Comparison of ENCODE assay signal across 1 cellular context in genomic region chr6:122609881-122610689, GRCh38.
A peak's percentile ranks its signal among the peaks of the same experiment; 100 is the strongest.
TF ChIP-seq lines count a peak whose summit lies in the region.

Gene PKIB (plus strand): TSS chr6:122610405. CDS start chr6:122717795, 107,390 bp downstream.

TF ChIP-seq in HepG2, 621 proteins besides CTCF, POLR2A, EP300 and RAD21 (continued from another document and continues in another):
- TF ChIP-seq, protein P1, sequence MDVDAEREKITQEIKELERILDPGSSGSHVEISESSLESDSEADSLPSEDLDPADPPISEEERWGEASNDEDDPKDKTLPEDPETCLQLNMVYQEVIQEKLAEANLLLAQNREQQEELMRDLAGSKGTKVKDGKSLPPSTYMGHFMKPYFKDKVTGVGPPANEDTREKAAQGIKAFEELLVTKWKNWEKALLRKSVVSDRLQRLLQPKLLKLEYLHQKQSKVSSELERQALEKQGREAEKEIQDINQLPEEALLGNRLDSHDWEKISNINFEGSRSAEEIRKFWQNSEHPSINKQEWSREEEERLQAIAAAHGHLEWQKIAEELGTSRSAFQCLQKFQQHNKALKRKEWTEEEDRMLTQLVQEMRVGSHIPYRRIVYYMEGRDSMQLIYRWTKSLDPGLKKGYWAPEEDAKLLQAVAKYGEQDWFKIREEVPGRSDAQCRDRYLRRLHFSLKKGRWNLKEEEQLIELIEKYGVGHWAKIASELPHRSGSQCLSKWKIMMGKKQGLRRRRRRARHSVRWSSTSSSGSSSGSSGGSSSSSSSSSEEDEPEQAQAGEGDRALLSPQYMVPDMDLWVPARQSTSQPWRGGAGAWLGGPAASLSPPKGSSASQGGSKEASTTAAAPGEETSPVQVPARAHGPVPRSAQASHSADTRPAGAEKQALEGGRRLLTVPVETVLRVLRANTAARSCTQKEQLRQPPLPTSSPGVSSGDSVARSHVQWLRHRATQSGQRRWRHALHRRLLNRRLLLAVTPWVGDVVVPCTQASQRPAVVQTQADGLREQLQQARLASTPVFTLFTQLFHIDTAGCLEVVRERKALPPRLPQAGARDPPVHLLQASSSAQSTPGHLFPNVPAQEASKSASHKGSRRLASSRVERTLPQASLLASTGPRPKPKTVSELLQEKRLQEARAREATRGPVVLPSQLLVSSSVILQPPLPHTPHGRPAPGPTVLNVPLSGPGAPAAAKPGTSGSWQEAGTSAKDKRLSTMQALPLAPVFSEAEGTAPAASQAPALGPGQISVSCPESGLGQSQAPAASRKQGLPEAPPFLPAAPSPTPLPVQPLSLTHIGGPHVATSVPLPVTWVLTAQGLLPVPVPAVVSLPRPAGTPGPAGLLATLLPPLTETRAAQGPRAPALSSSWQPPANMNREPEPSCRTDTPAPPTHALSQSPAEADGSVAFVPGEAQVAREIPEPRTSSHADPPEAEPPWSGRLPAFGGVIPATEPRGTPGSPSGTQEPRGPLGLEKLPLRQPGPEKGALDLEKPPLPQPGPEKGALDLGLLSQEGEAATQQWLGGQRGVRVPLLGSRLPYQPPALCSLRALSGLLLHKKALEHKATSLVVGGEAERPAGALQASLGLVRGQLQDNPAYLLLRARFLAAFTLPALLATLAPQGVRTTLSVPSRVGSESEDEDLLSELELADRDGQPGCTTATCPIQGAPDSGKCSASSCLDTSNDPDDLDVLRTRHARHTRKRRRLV (CRISPR knock-in tag; IDR thresholded peaks at IDR 0.05): no peak
- TF ChIP-seq ZBTB7A (CRISPR knock-in tag; IDR thresholded peaks at IDR 0.05): 0 out of 2 replicates have a peak, but pooled peaks have one; percentile 58
- TF ChIP-seq, protein P2, sequence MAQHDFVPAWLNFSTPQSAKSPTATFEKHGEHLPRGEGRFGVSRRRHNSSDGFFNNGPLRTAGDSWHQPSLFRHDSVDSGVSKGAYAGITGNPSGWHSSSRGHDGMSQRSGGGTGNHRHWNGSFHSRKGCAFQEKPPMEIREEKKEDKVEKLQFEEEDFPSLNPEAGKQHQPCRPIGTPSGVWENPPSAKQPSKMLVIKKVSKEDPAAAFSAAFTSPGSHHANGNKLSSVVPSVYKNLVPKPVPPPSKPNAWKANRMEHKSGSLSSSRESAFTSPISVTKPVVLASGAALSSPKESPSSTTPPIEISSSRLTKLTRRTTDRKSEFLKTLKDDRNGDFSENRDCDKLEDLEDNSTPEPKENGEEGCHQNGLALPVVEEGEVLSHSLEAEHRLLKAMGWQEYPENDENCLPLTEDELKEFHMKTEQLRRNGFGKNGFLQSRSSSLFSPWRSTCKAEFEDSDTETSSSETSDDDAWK (CRISPR knock-in tag; IDR thresholded peaks at IDR 0.05): no peak
- TF ChIP-seq, protein P3, sequence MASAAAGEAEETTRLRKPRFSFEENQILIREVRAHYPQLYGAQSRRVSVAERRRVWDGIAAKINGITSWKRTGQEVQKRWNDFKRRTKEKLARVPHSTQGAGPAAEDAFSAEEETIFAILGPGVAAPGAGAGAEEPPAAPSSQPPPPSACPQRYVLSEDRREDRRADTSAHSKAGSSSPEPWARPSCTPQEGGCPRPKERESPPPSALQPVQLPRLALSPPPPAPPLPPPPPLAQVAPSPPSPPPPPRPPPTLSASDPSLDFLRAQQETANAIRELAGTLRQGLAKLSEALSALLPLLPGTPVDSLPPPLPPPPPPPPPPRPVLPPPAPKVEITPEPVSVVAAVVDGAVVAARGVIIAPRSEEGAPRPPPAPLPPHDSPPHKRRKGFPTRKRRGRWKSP (CRISPR knock-in tag; IDR thresholded peaks at IDR 0.05): peak; percentile 98
- no peak for TF ChIP-seq GABPA (IDR thresholded peaks at IDR 0.05; ENCODE audit: low read depth, low read length)
- 0 out of 2 replicates have a peak, but pooled peaks have one; percentile 29 for TF ChIP-seq GABPA (CRISPR knock-in tag; IDR thresholded peaks at IDR 0.05; ENCODE audit: low read depth)
- TF ChIP-seq YEATS4 (CRISPR knock-in tag; IDR thresholded peaks at IDR 0.05; ENCODE audit: borderline replicate concordance): peak; percentile 39; the same call in 1 of the 2 replicates
- TF ChIP-seq HNRNPK (IDR thresholded peaks at IDR 0.05; ENCODE audit: low read depth, low read length, poor library complexity, severe bottlenecking): no peak
- no peak for TF ChIP-seq KLF15 (CRISPR knock-in tag; IDR thresholded peaks at IDR 0.05; ENCODE audit: borderline replicate concordance)
- TF ChIP-seq FOSL2 (CRISPR knock-in tag; IDR thresholded peaks at IDR 0.05): no peak
- TF ChIP-seq IRF2 (CRISPR knock-in tag; IDR thresholded peaks at IDR 0.05): no peak; the same call in 1 of the 2 replicates
- peak; percentile 81 for TF ChIP-seq MTA1 (CRISPR knock-in tag; IDR thresholded peaks at IDR 0.05; ENCODE audit: borderline replicate concordance)
- no peak for TF ChIP-seq SNAPC2 (CRISPR knock-in tag; IDR thresholded peaks at IDR 0.05)
- TF ChIP-seq MTERF4 (CRISPR knock-in tag; IDR thresholded peaks at IDR 0.05): peak; percentile 39; the same call in 1 of the 2 replicates
- no peak for TF ChIP-seq ZNF879 (CRISPR knock-in tag; IDR thresholded peaks at IDR 0.05)
- no peak for TF ChIP-seq SMARCC2 (IDR thresholded peaks at IDR 0.05)
- peak; percentile 20; the same call in 1 of the 2 replicates for TF ChIP-seq ZFY (CRISPR knock-in tag; IDR thresholded peaks at IDR 0.05)
- no peak for TF ChIP-seq RXRB (CRISPR knock-in tag; IDR thresholded peaks at IDR 0.05; ENCODE audit: borderline replicate concordance)
- TF ChIP-seq RFXANK (CRISPR knock-in tag; IDR thresholded peaks at IDR 0.05): no peak
- TF ChIP-seq ZNF3 (CRISPR knock-in tag; IDR thresholded peaks at IDR 0.05): no peak
- peak; percentile 69; the same call in 1 of the 2 replicates for TF ChIP-seq SPEN (CRISPR knock-in tag; IDR thresholded peaks at IDR 0.05; ENCODE audit: low read depth)
- TF ChIP-seq ZNF263 (CRISPR knock-in tag; IDR thresholded peaks at IDR 0.05): 0 out of 2 replicates have a peak, but pooled peaks have one; percentile 14
- TF ChIP-seq ZNF781 (CRISPR knock-in tag; IDR thresholded peaks at IDR 0.05; ENCODE audit: borderline replicate concordance, not compliant biosample characterization): no peak
- TF ChIP-seq ISX (CRISPR knock-in tag; conservative IDR thresholded peaks at IDR 0.05): no peak
- 0 out of 2 replicates have a peak, but pooled peaks have one; percentile 21 for TF ChIP-seq MIER2 (CRISPR knock-in tag; IDR thresholded peaks at IDR 0.05)
- TF ChIP-seq, protein P4, sequence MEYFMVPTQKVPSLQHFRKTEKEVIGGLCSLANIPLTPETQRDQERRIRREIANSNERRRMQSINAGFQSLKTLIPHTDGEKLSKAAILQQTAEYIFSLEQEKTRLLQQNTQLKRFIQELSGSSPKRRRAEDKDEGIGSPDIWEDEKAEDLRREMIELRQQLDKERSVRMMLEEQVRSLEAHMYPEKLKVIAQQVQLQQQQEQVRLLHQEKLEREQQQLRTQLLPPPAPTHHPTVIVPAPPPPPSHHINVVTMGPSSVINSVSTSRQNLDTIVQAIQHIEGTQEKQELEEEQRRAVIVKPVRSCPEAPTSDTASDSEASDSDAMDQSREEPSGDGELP (IDR thresholded peaks at IDR 0.05; ENCODE audit: borderline replicate concordance, low read depth): no peak
- TF ChIP-seq HNF1A (IDR thresholded peaks at IDR 0.05; ENCODE audit: low read depth): no peak
- no peak for TF ChIP-seq HNF1A (CRISPR knock-in tag; IDR thresholded peaks at IDR 0.05; ENCODE audit: borderline replicate concordance)
- no peak for TF ChIP-seq ZZZ3 (CRISPR knock-in tag; IDR thresholded peaks at IDR 0.05; ENCODE audit: borderline replicate concordance)
- TF ChIP-seq KLF13 (CRISPR knock-in tag; IDR thresholded peaks at IDR 0.05): no peak
- no peak for TF ChIP-seq ISL2 (CRISPR knock-in tag; IDR thresholded peaks at IDR 0.05)
- TF ChIP-seq, protein P5, sequence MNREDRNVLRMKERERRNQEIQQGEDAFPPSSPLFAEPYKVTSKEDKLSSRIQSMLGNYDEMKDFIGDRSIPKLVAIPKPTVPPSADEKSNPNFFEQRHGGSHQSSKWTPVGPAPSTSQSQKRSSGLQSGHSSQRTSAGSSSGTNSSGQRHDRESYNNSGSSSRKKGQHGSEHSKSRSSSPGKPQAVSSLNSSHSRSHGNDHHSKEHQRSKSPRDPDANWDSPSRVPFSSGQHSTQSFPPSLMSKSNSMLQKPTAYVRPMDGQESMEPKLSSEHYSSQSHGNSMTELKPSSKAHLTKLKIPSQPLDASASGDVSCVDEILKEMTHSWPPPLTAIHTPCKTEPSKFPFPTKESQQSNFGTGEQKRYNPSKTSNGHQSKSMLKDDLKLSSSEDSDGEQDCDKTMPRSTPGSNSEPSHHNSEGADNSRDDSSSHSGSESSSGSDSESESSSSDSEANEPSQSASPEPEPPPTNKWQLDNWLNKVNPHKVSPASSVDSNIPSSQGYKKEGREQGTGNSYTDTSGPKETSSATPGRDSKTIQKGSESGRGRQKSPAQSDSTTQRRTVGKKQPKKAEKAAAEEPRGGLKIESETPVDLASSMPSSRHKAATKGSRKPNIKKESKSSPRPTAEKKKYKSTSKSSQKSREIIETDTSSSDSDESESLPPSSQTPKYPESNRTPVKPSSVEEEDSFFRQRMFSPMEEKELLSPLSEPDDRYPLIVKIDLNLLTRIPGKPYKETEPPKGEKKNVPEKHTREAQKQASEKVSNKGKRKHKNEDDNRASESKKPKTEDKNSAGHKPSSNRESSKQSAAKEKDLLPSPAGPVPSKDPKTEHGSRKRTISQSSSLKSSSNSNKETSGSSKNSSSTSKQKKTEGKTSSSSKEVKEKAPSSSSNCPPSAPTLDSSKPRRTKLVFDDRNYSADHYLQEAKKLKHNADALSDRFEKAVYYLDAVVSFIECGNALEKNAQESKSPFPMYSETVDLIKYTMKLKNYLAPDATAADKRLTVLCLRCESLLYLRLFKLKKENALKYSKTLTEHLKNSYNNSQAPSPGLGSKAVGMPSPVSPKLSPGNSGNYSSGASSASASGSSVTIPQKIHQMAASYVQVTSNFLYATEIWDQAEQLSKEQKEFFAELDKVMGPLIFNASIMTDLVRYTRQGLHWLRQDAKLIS (CRISPR knock-in tag; IDR thresholded peaks at IDR 0.05): no peak
- TF ChIP-seq ZNF747 (CRISPR knock-in tag; IDR thresholded peaks at IDR 0.05; ENCODE audit: borderline replicate concordance): no peak
- TF ChIP-seq NAIF1 (CRISPR knock-in tag; IDR thresholded peaks at IDR 0.05; ENCODE audit: borderline replicate concordance): no peak
- TF ChIP-seq CEBPB (IDR thresholded peaks at IDR 0.05; ENCODE audit: borderline replicate concordance, low read depth, low read length): no peak
- no peak for TF ChIP-seq SRSF1 (optimal IDR thresholded peaks at IDR 0.05; ENCODE audit: low read depth, low read length)
- peak; percentile 39; the same call in 1 of the 2 replicates for TF ChIP-seq FOXO1 (CRISPR knock-in tag; IDR thresholded peaks at IDR 0.05)
- TF ChIP-seq, protein P6, sequence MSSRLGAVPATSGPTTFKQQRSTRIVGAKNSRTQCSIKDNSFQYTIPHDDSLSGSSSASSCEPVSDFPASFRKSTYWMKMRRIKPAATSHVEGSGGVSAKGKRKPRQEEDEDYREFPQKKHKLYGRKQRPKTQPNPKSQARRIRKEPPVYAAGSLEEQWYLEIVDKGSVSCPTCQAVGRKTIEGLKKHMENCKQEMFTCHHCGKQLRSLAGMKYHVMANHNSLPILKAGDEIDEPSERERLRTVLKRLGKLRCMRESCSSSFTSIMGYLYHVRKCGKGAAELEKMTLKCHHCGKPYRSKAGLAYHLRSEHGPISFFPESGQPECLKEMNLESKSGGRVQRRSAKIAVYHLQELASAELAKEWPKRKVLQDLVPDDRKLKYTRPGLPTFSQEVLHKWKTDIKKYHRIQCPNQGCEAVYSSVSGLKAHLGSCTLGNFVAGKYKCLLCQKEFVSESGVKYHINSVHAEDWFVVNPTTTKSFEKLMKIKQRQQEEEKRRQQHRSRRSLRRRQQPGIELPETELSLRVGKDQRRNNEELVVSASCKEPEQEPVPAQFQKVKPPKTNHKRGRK (CRISPR knock-in tag; IDR thresholded peaks at IDR 0.05): no peak
- TF ChIP-seq EZH2 (conservative IDR thresholded peaks at IDR 0.05; ENCODE audit: low read depth, low read length): 0 out of 2 replicates have a peak, but pooled peaks have one; percentile 57
- TF ChIP-seq RFXAP (CRISPR knock-in tag; IDR thresholded peaks at IDR 0.05; ENCODE audit: borderline replicate concordance): no peak; the same call in 1 of the 2 replicates
- TF ChIP-seq ZNF430 (CRISPR knock-in tag; IDR thresholded peaks at IDR 0.05): no peak
- no peak for TF ChIP-seq ZMYM2 (CRISPR knock-in tag; IDR thresholded peaks at IDR 0.05)
- TF ChIP-seq, protein P7, sequence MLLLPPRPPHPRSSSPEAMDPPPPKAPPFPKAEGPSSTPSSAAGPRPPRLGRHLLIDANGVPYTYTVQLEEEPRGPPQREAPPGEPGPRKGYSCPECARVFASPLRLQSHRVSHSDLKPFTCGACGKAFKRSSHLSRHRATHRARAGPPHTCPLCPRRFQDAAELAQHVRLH (CRISPR knock-in tag; IDR thresholded peaks at IDR 0.05; ENCODE audit: borderline replicate concordance, low read depth): 0 out of 2 replicates have a peak, but pooled peaks have one; percentile 30
